ENCODE assay signal across 25 cellular contexts in the genomic region with DNA sequence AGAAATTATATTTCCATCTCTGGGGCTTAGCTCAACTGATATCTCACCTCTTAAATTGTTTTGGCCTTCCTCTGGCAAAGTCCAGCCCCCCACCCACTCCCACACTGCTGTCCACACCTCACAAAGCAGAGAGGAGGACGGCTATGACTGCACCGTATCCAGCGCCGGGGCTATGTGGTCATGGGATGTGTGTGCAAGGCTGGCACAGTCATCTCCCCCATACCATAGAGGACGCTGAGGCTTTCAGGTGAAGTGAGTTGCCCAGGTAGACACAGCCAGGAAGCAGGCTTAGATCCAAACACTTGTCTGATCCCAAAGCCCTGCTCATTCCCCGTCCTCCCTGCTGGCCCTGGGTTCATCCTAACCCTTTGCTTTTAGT.
DNase-seq lines count a peak whose midpoint lies in the region; ATAC-seq, FAIRE-seq and TF ChIP-seq lines count a peak whose summit lies in the region.
"Had no signal": no experiment of that assay in that cellular context is flagged by ENCODE, and none has a peak within 500 bp of the region (broad histone marks: within the 10 kb centered on the region; RNA-seq: fewer than 3 reads in every experiment).

No MANE protein-coding gene starts in this region.

- H3K27ac Mint-ChIP-seq in activated naive CD4-positive, alpha-beta T cell treated with anti-CD3 and anti-CD28 coated beads for 36 hours: peak overlapping the region; percentile 70
- peak overlapping the region; percentile 92 for H3K27ac Mint-ChIP-seq in T-helper 17 cell
- H3K27ac Mint-ChIP-seq in stimulated activated memory B cell treated with anti-CD40 and anti-IgM and Interleukin-4, amounts not matched to agents 10 μg/mL and 1 μg/mL and 100 μg/mL, for 72 hours: peak overlapping the region; percentile 80
- H3K27ac Mint-ChIP-seq in activated CD4-positive, alpha-beta memory T cell treated with anti-CD3 and anti-CD28 coated beads, Interleukin-2, amount 10 ng/mL, durations not matched to agents 7 days and 5 days: no peak overlapping the region
- H3K27ac Mint-ChIP-seq: activated naive CD8-positive, alpha-beta T cell treated with anti-CD3 and anti-CD28 coated beads for 36 hours; type B pancreatic cell had no signal

- H3K9me3 Mint-ChIP-seq in activated naive CD4-positive, alpha-beta T cell treated with anti-CD3 and anti-CD28 coated beads for 36 hours: no peaks in the 10 kb centered on the region
- H3K9me3 Mint-ChIP-seq in stimulated activated memory B cell treated with anti-CD40 and anti-IgM and Interleukin-4, amounts not matched to agents 10 μg/mL and 1 μg/mL and 100 μg/mL, for 72 hours: peaks cover 3% of the 10 kb centered on the region
- H3K9me3 Mint-ChIP-seq in activated CD4-positive, alpha-beta memory T cell treated with anti-CD3 and anti-CD28 coated beads, Interleukin-2, amount 10 ng/mL, durations not matched to agents 7 days and 5 days: no peaks in the 10 kb centered on the region
- H3K9me3 Mint-ChIP-seq: activated T-helper 1 cell treated with anti-CD3 and anti-CD28 coated beads, Interleukin-12 subunit alpha, Interleukin-12 subunit beta, Interleukin-2, Interleukin-4 antibody, amounts not matched to agents 30 ng/mL and 10 ng/mL and 1 ng/mL, durations not matched to agents 14 hours and 24 hours and 36 hours; effector memory CD8-positive, alpha-beta T cell; stimulated activated naive CD8-positive, alpha-beta T cell treated with anti-CD3 and anti-CD28 coated beads, Interleukin-15, amount 100 ng/mL, for 72 hours; type B pancreatic cell had no signal

- no peaks in the 10 kb centered on the region for H3K27me3 Mint-ChIP-seq in activated naive CD4-positive, alpha-beta T cell treated with anti-CD3 and anti-CD28 coated beads for 36 hours (ENCODE audit: low read depth)
- H3K27me3 Mint-ChIP-seq in T-helper 17 cell: no peaks in the 10 kb centered on the region
- H3K27me3 Mint-ChIP-seq in stimulated activated memory B cell treated with anti-CD40 and anti-IgM and Interleukin-4, amounts not matched to agents 10 μg/mL and 1 μg/mL and 100 μg/mL, for 72 hours: no peaks in the 10 kb centered on the region
- no peaks in the 10 kb centered on the region for H3K27me3 Mint-ChIP-seq in activated CD4-positive, alpha-beta memory T cell treated with anti-CD3 and anti-CD28 coated beads, Interleukin-2, amount 10 ng/mL, durations not matched to agents 7 days and 5 days
- H3K27me3 Mint-ChIP-seq: activated naive CD8-positive, alpha-beta T cell treated with anti-CD3 and anti-CD28 coated beads for 36 hours; stimulated activated naive CD8-positive, alpha-beta T cell treated with anti-CD3 and anti-CD28 coated beads, Interleukin-15, amount 100 ng/mL, for 72 hours had no signal

- no peak overlapping the region for H3K4me3 Mint-ChIP-seq in activated naive CD4-positive, alpha-beta T cell treated with anti-CD3 and anti-CD28 coated beads for 36 hours
- H3K4me3 Mint-ChIP-seq in T-helper 17 cell: peak overlapping the region; percentile 9
- H3K4me3 Mint-ChIP-seq in stimulated activated memory B cell treated with anti-CD40 and anti-IgM and Interleukin-4, amounts not matched to agents 10 μg/mL and 1 μg/mL and 100 μg/mL, for 72 hours: no peak overlapping the region
- no peak overlapping the region for H3K4me3 Mint-ChIP-seq in activated CD4-positive, alpha-beta memory T cell treated with anti-CD3 and anti-CD28 coated beads, Interleukin-2, amount 10 ng/mL, durations not matched to agents 7 days and 5 days
- H3K4me3 Mint-ChIP-seq: activated naive CD8-positive, alpha-beta T cell treated with anti-CD3 and anti-CD28 coated beads for 36 hours; activated T-helper 1 cell treated with anti-CD3 and anti-CD28 coated beads, Interleukin-12 subunit alpha, Interleukin-12 subunit beta, Interleukin-2, Interleukin-4 antibody, amounts not matched to agents 30 ng/mL and 10 ng/mL and 1 ng/mL, durations not matched to agents 14 hours and 24 hours and 36 hours; effector memory CD8-positive, alpha-beta T cell; stimulated activated naive CD8-positive, alpha-beta T cell treated with anti-CD3 and anti-CD28 coated beads, Interleukin-15, amount 100 ng/mL, for 72 hours; type B pancreatic cell had no signal

- peaks cover 85% of the 10 kb centered on the region for H3K4me1 Mint-ChIP-seq in activated naive CD4-positive, alpha-beta T cell treated with anti-CD3 and anti-CD28 coated beads for 36 hours (ENCODE audit: low read depth)
- peaks cover 53% of the 10 kb centered on the region for H3K4me1 Mint-ChIP-seq in T-helper 17 cell
- peaks cover 94% of the 10 kb centered on the region for H3K4me1 Mint-ChIP-seq in stimulated activated memory B cell treated with anti-CD40 and anti-IgM and Interleukin-4, amounts not matched to agents 10 μg/mL and 1 μg/mL and 100 μg/mL, for 72 hours
- peaks cover 77% of the 10 kb centered on the region for H3K4me1 Mint-ChIP-seq in activated CD4-positive, alpha-beta memory T cell treated with anti-CD3 and anti-CD28 coated beads, Interleukin-2, amount 10 ng/mL, durations not matched to agents 7 days and 5 days

- CTCF ChIA-PET in activated naive CD4-positive, alpha-beta T cell treated with anti-CD3 and anti-CD28 coated beads for 36 hours (lab: Charles Lee): interaction anchor here (0.6 kb wide), 1 partner anchor 195 kb away, joined by 4 read pairs; no protein-coding TSS in a partner anchor
- CTCF ChIA-PET in activated CD4-positive, alpha-beta memory T cell treated with anti-CD3 and anti-CD28 coated beads, Interleukin-2, amount 10 ng/mL, durations not matched to agents 7 days and 5 days (lab: Charles Lee): interaction anchor here (6.9 kb wide), 1 partner anchor 16 kb away, joined by 26 read pairs; no protein-coding TSS in a partner anchor

- no peak for FAIRE-seq in H54 (lab: Jason Lieb, UNC)
- FAIRE-seq: GM12878 had no signal

- POLR2A ChIA-PET in activated CD4-positive, alpha-beta memory T cell treated with anti-CD3 and anti-CD28 coated beads, Interleukin-2, amount 10 ng/mL, durations not matched to agents 7 days and 5 days (lab: Charles Lee): interaction anchor here (0.6 to 1.5 kb wide), 2 partner anchors 10 to 14 kb away, joined by 3 to 6 read pairs; no protein-coding TSS in a partner anchor

- no peaks in the 10 kb centered on the region for H3K9me3 ChIP-seq in T-helper 17 cell (ENCODE audit: control insufficient read depth, low read length, poor library complexity, severe bottlenecking)
- H3K9me3 ChIP-seq: BE2C, body of pancreas, SK-N-SH had no signal

- H3K36me3 Mint-ChIP-seq in activated naive CD4-positive, alpha-beta T cell treated with anti-CD3 and anti-CD28 coated beads for 36 hours (ENCODE audit: low read depth): peaks cover 2% of the 10 kb centered on the region
- no peaks in the 10 kb centered on the region for H3K36me3 Mint-ChIP-seq in T-helper 17 cell (ENCODE audit: low read depth)
- no peaks in the 10 kb centered on the region for H3K36me3 Mint-ChIP-seq in stimulated activated memory B cell treated with anti-CD40 and anti-IgM and Interleukin-4, amounts not matched to agents 10 μg/mL and 1 μg/mL and 100 μg/mL, for 72 hours
- H3K36me3 Mint-ChIP-seq in activated CD4-positive, alpha-beta memory T cell treated with anti-CD3 and anti-CD28 coated beads, Interleukin-2, amount 10 ng/mL, durations not matched to agents 7 days and 5 days (ENCODE audit: low read depth): peaks cover 3% of the 10 kb centered on the region
- H3K36me3 Mint-ChIP-seq: type B pancreatic cell had no signal

- no peak for DNase-seq in activated naive CD4-positive, alpha-beta T cell treated with anti-CD3 and anti-CD28 coated beads for 36 hours
- no peak for DNase-seq in activated naive CD4-positive, alpha-beta T cell (lab: John Stamatoyannopoulos, UW)
- DNase-seq in T-helper 17 cell (no peak), left kidney (ENCODE audit: low read depth, low spot score) (peak; percentile 52), T-helper 2 cell (no peak), H54 (ENCODE audit: insufficient read length, low spot score) (no peak)
- DNase-seq in activated CD4-positive, alpha-beta memory T cell treated with anti-CD3 and anti-CD28 coated beads, Interleukin-2, amount 10 ng/mL, durations not matched to agents 7 days and 5 days: no peak
- DNase-seq: activated naive CD8-positive, alpha-beta T cell treated with anti-CD3 and anti-CD28 coated beads for 36 hours; BE2C; body of pancreas; DND-41; effector memory CD8-positive, alpha-beta T cell; KG1; left cardiac atrium; NCI-H2171 treated with DMSO at 0.1 percent for 48 hours; NCI-H526; retina; RPMI8226; SK-N-SH; stimulated activated CD4-positive, alpha-beta T cell treated with anti-CD3 and anti-CD28 coated beads, Interleukin-4, amount 100 ng/mL, for 24 hours; stimulated activated naive CD8-positive, alpha-beta T cell treated with anti-CD3 and anti-CD28 coated beads, Interleukin-15, amount 100 ng/mL, for 72 hours had no signal

- intact Hi-C loops in activated naive CD4-positive, alpha-beta T cell treated with anti-CD3 and anti-CD28 coated beads for 36 hours (cut with micrococcal nuclease): no loop called here

- TF ChIP-seq POLR2A in H54 (IDR thresholded peaks at IDR 0.05; ENCODE audit: low read depth, low read length): no peak

- no peak for ATAC-seq in T-helper 17 cell
- no peak for ATAC-seq in stimulated activated memory B cell treated with anti-CD40 and anti-IgM and Interleukin-4, amounts not matched to agents 10 μg/mL and 1 μg/mL and 100 μg/mL, for 72 hours
- ATAC-seq: body of pancreas; effector memory CD8-positive, alpha-beta T cell; GM12878; stimulated activated naive CD8-positive, alpha-beta T cell treated with anti-CD3 and anti-CD28 coated beads, Interleukin-15, amount 100 ng/mL, for 72 hours had no signal
